Comparison of ENCODE assay signal across 20 cellular contexts in genomic region chr18:25166113-25166512, GRCh38.
"Had no signal": no experiment of that assay in that cellular context is flagged by ENCODE, and none has a peak within 500 bp of the region (broad histone marks: within the 10 kb centered on the region; RNA-seq: fewer than 3 reads in every experiment).

No MANE protein-coding gene starts in this region.

- H3K36me3 Mint-ChIP-seq: activated naive CD4-positive, alpha-beta T cell treated with anti-CD3 and anti-CD28 coated beads, Interleukin-2, amount 50 U/mL, for 24 hours; naive B cell had no signal

- H3K27ac Mint-ChIP-seq: activated naive CD4-positive, alpha-beta T cell treated with anti-CD3 and anti-CD28 coated beads, Interleukin-2, amount 50 U/mL, for 24 hours; effector memory CD8-positive, alpha-beta T cell; naive B cell had no signal

- H3K27me3 ChIP-seq: adrenal gland, transverse colon, uterus had no signal

- DNase-seq: activated CD4-positive, alpha-beta T cell treated with anti-CD3 and anti-CD28 coated beads, Interleukin-2, amount 50 U/mL, for 1 hour; activated CD4-positive, CD25-positive, alpha-beta regulatory T cell treated with anti-CD3 and anti-CD28 coated beads, Interleukin-2, amount 50 U/mL, for 72 hours; activated CD8-positive, alpha-beta memory T cell treated with anti-CD3 and anti-CD28 coated beads, Interleukin-2, amount 50 U/mL, for 48 hours; activated effector memory CD4-positive, alpha-beta T cell treated with Interleukin-2 at 50 U/mL for 16 hours; activated T-cell treated with anti-CD3 and anti-CD28 coated beads, Interleukin-2, amount 50 U/mL, for 48 hours; adrenal gland; effector memory CD8-positive, alpha-beta T cell; foreskin melanocyte; glutamatergic neuron; kidney; mammary epithelial cell; naive B cell; posterior cingulate gyrus; stimulated activated CD4-positive, alpha-beta T cell treated with anti-CD3 and anti-CD28 coated beads, Interleukin-2, amount 100 ng/mL, for 24 hours; stimulated activated naive CD8-positive, alpha-beta T cell treated with anti-CD3 and anti-CD28 coated beads, Interleukin-15, Interleukin-2, amounts not matched to agents 100 U/mL and 50 U/mL, for 24 hours; substantia nigra; transverse colon; uterus had no signal

- H3K9me3 Mint-ChIP-seq: activated naive CD4-positive, alpha-beta T cell treated with anti-CD3 and anti-CD28 coated beads, Interleukin-2, amount 50 U/mL, for 24 hours; effector memory CD8-positive, alpha-beta T cell had no signal

- H3K27me3 Mint-ChIP-seq: effector memory CD8-positive, alpha-beta T cell; naive B cell had no signal

- H3K36me3 ChIP-seq: adrenal gland, transverse colon, uterus had no signal

- H3K27ac ChIP-seq: transverse colon, VCaP had no signal

- H3K4me3 ChIP-seq: transverse colon had no signal

- H3K9me3 ChIP-seq: adrenal gland, transverse colon, uterus had no signal
